Comparison of ENCODE assay signal across 20 cellular contexts in genomic region chr9:27168496-27168895, GRCh38. TPM values are rescaled to one million over a fixed set of nuclear protein-coding genes. Genes with fewer than 3 reads are reported as not detected.
DNase-seq lines count a peak whose midpoint lies in the region; ATAC-seq lines count a peak whose summit lies in the region.
"Had no signal": no experiment of that assay in that cellular context is flagged by ENCODE, and none has a peak within 500 bp of the region (broad histone marks: within the 10 kb centered on the region; RNA-seq: fewer than 3 reads in every experiment).

No MANE protein-coding gene starts in this region.

- H3K9me3 ChIP-seq in adipocyte (ENCODE audit: control insufficient read depth, low read length), result no peaks in the 10 kb centered on the region

- no peaks in the 10 kb centered on the region for H3K27me3 Mint-ChIP-seq in activated CD4-positive, alpha-beta T cell treated with anti-CD3 and anti-CD28 coated beads for 36 hours
- no peaks in the 10 kb centered on the region for H3K27me3 Mint-ChIP-seq in stimulated activated naive CD8-positive, alpha-beta T cell treated with anti-CD3 and anti-CD28 coated beads, Interleukin-15, amount 100 ng/mL, for 72 hours

- H3K36me3 ChIP-seq in adipocyte (ENCODE audit: control insufficient read depth, insufficient read depth, low read length, severe bottlenecking), result no peaks in the 10 kb centered on the region

- DNase-seq in HCEC 1CT (peak; percentile 23), adipocyte (ENCODE audit: low read depth) (peak; percentile 34), iris pigment epithelial cell (ENCODE audit: low read depth) (peak; percentile 51), cerebellar nuclear complex (lab: John Stamatoyannopoulos, UW) (no peak)
- DNase-seq in activated CD4-positive, alpha-beta T cell treated with anti-CD3 and anti-CD28 coated beads for 36 hours, result no peak
- no peak for DNase-seq in stimulated activated naive CD8-positive, alpha-beta T cell treated with anti-CD3 and anti-CD28 coated beads, Interleukin-15, amount 100 ng/mL, for 72 hours
- DNase-seq: 8988T; C1 segment of cervical spinal cord; Calu3; CD4-positive, alpha-beta memory T cell; COR-L47; DMS53; DMS79 treated with DMSO at 0.1 percent for 48 hours; GF-D8; GM23248; H9; HFFc6 had no signal

- POLR2A ChIA-PET in activated CD4-positive, alpha-beta T cell treated with anti-CD3 and anti-CD28 coated beads for 36 hours (lab: Charles Lee), result no interaction called here

- no peak overlapping the region for H3K27ac Mint-ChIP-seq in activated CD4-positive, alpha-beta T cell treated with anti-CD3 and anti-CD28 coated beads for 36 hours
- H3K27ac Mint-ChIP-seq in stimulated activated naive CD8-positive, alpha-beta T cell treated with anti-CD3 and anti-CD28 coated beads, Interleukin-15, amount 100 ng/mL, for 72 hours, result no peak overlapping the region
- H3K27ac Mint-ChIP-seq: CD4-positive, alpha-beta memory T cell; H9; HFFc6 had no signal

- H3K4me3 Mint-ChIP-seq in activated CD4-positive, alpha-beta T cell treated with anti-CD3 and anti-CD28 coated beads for 36 hours, result no peak overlapping the region
- H3K4me3 Mint-ChIP-seq in stimulated activated naive CD8-positive, alpha-beta T cell treated with anti-CD3 and anti-CD28 coated beads, Interleukin-15, amount 100 ng/mL, for 72 hours, result no peak overlapping the region
- H3K4me3 Mint-ChIP-seq: CD4-positive, alpha-beta memory T cell; H9; HFFc6 had no signal

- no peak overlapping the region for H3K9ac ChIP-seq in adipocyte (ENCODE audit: low read length)
- H3K9ac ChIP-seq: GM23248 had no signal

- no peaks in the 10 kb centered on the region for H3K36me3 Mint-ChIP-seq in activated CD4-positive, alpha-beta T cell treated with anti-CD3 and anti-CD28 coated beads for 36 hours (ENCODE audit: low read depth)
- H3K36me3 Mint-ChIP-seq: CD4-positive, alpha-beta memory T cell had no signal

- no peaks in the 10 kb centered on the region for H3K27me3 ChIP-seq in adipocyte (replicated peaks; ENCODE audit: control insufficient read depth, insufficient read depth, low read length)

- peaks cover 3% of the 10 kb centered on the region for H3K9me3 Mint-ChIP-seq in activated CD4-positive, alpha-beta T cell treated with anti-CD3 and anti-CD28 coated beads for 36 hours (ENCODE audit: low read depth)
- H3K9me3 Mint-ChIP-seq in stimulated activated naive CD8-positive, alpha-beta T cell treated with anti-CD3 and anti-CD28 coated beads, Interleukin-15, amount 100 ng/mL, for 72 hours, result peaks cover 11 to 16% of the 10 kb centered on the region in 2 donors
- H3K9me3 Mint-ChIP-seq: H9 had no signal

- CTCF ChIA-PET in activated CD4-positive, alpha-beta T cell treated with anti-CD3 and anti-CD28 coated beads for 36 hours (lab: Charles Lee), result no interaction called here

- H3K4me1 ChIP-seq in adipocyte (ENCODE audit: control insufficient read depth, insufficient read depth, low read length), result no peaks in the 10 kb centered on the region

- no peak for ATAC-seq in activated CD4-positive, alpha-beta T cell treated with anti-CD3 and anti-CD28 coated beads for 36 hours
- ATAC-seq in stimulated activated naive CD8-positive, alpha-beta T cell treated with anti-CD3 and anti-CD28 coated beads, Interleukin-15, amount 100 ng/mL, for 72 hours, result no peak
- no peak for ATAC-seq in GM18909 (IDR thresholded peaks at IDR 0.05; ENCODE audit: poor library complexity, unreplicated experiment)

- H3K4me3 ChIP-seq in adipocyte (ENCODE audit: low read length), result no peak overlapping the region
- H3K4me3 ChIP-seq: GM23248 had no signal

- intact Hi-C loops in activated CD4-positive, alpha-beta T cell treated with anti-CD3 and anti-CD28 coated beads for 36 hours (cut with DNase I, micrococcal nuclease), result no loop called here

- no peaks in the 10 kb centered on the region for H3K4me1 Mint-ChIP-seq in activated CD4-positive, alpha-beta T cell treated with anti-CD3 and anti-CD28 coated beads for 36 hours
- H3K4me1 Mint-ChIP-seq in stimulated activated naive CD8-positive, alpha-beta T cell treated with anti-CD3 and anti-CD28 coated beads, Interleukin-15, amount 100 ng/mL, for 72 hours, result no peaks in the 10 kb centered on the region
- H3K4me1 Mint-ChIP-seq: CD4-positive, alpha-beta memory T cell had no signal

RNA-seq across cellular contexts. Expression of gene TEK, which starts 59.5 kb away (rescaled TPM):
- total RNA-seq in activated CD4-positive, alpha-beta T cell treated with anti-CD3 and anti-CD28 coated beads for 36 hours, result not detected
- total RNA-seq: A673; Calu3; CD4-positive, alpha-beta memory T cell; G401 had no signal

Comparison
In these comparisons a context has a peak if more than half of its experiments do, and no peak if none do; other contexts are left out.
1. DNase-seq: peak in HCEC 1CT (single experiment), adipocyte (single experiment) and iris pigment epithelial cell (single experiment); none in activated CD4-positive, alpha-beta T cell treated with anti-CD3 and anti-CD28 coated beads for 36 hours (single experiment), cerebellar nuclear complex (0 of 2) and stimulated activated naive CD8-positive, alpha-beta T cell treated with anti-CD3 and anti-CD28 coated beads, Interleukin-15, amount 100 ng/mL, for 72 hours (0 of 2).